Comparison of ENCODE assay signal across 15 cellular contexts in genomic region chr15:19987389-19988048, GRCh38.
DNase-seq lines count a peak whose midpoint lies in the region; ATAC-seq, FAIRE-seq and TF ChIP-seq lines count a peak whose summit lies in the region.
"Had no signal": no experiment of that assay in that cellular context is flagged by ENCODE, and none has a peak within 500 bp of the region (broad histone marks: within the 10 kb centered on the region; RNA-seq: fewer than 3 reads in every experiment).

No MANE protein-coding gene starts in this region.

- TF ChIP-seq EP300 in HepG2 (IDR thresholded peaks at IDR 0.05; ENCODE audit: low read depth in 2 of 2, low read length in 2 of 2) (no peak), HepG2 (CRISPR knock-in tag; IDR thresholded peaks at IDR 0.05; ENCODE audit: borderline replicate concordance) (no peak)

- TF ChIP-seq CTCF in OCI-LY1 (IDR thresholded peaks at IDR 0.05; ENCODE audit: low read length) = peak; percentile 58
- TF ChIP-seq CTCF in HepG2 (CRISPR knock-in tag; IDR thresholded peaks at IDR 0.05) = peak; percentile 66

- no peak for TF ChIP-seq RAD21 in HepG2 (CRISPR knock-in tag; IDR thresholded peaks at IDR 0.05)

- H3K27ac ChIP-seq in OCI-LY1 (ENCODE audit: low read depth, low read length, poor library complexity, severe bottlenecking) = no peak overlapping the region
- no peak overlapping the region for H3K27ac ChIP-seq in HepG2 (ENCODE audit: extremely low read length, insufficient read depth, low read length)
- H3K27ac ChIP-seq: heart left ventricle, left lung, SK-N-MC had no signal

- no peaks in the 10 kb centered on the region for H3K9me2 ChIP-seq in OCI-LY1 (ENCODE audit: low read depth, low read length)

- no peak for ATAC-seq in activated T-cell treated with anti-CD3 and anti-CD28 coated beads, Interleukin-2, amount 50 U/mL, for 4 hours
- ATAC-seq in HepG2 = peak; percentile 91
- no peak for ATAC-seq in GM18511 (IDR thresholded peaks at IDR 0.05; ENCODE audit: unreplicated experiment)
- ATAC-seq: heart left ventricle, left lung had no signal

- no peak overlapping the region for H3K9ac ChIP-seq in OCI-LY1 (ENCODE audit: low read length)
- H3K9ac ChIP-seq in HepG2 (ENCODE audit: insufficient read depth, low read depth, low read length) = no peak overlapping the region

- in situ Hi-C loops in HepG2 (cut with HindIII; ENCODE audit: extremely low pct_ligation_motif_present, low pct_unique_long_range_greater_than_20kb) = no loop called here

- BruUV-seq in HepG2 (replicated peaks; lab: Mats Ljungman, UMichigan) = no TSS peak

- H3K9me3 ChIP-seq in OCI-LY1 (ENCODE audit: low read length) = no peaks in the 10 kb centered on the region
- H3K9me3 ChIP-seq in HepG2 (ENCODE audit: low read length) = peaks cover 29% of the 10 kb centered on the region

- CTCF ChIA-PET in HEK293T (lab: Yijun Ruan, JAX) (no interaction called here), HepG2 (lab: Yijun Ruan, JAX; ENCODE audit: low intra/inter-chr PET ratio, low total read pairs) (no interaction called here)

- H4K20me1 ChIP-seq in OCI-LY1 (ENCODE audit: insufficient read depth, low read length) = no peaks in the 10 kb centered on the region
- H4K20me1 ChIP-seq in HepG2 (ENCODE audit: insufficient read depth, low read length) = no peaks in the 10 kb centered on the region

- H3K4me1 Mint-ChIP-seq in activated T-cell treated with anti-CD3 and anti-CD28 coated beads, Interleukin-2, amount 50 U/mL, for 4 hours (ENCODE audit: low read depth) = no peaks in the 10 kb centered on the region
- H3K4me1 Mint-ChIP-seq: nephron progenitor cell had no signal

- FAIRE-seq in HepG2 (lab: Jason Lieb, UNC) = no peak
- FAIRE-seq: HTR-8/SVneo had no signal

- no peak overlapping the region for H3K4me2 ChIP-seq in OCI-LY1 (ENCODE audit: low read length)
- H3K4me2 ChIP-seq in HepG2 (ENCODE audit: low read depth, low read length) = no peak overlapping the region
- H3K4me2 ChIP-seq: smooth muscle cell had no signal

- no peaks in the 10 kb centered on the region for H3K79me2 ChIP-seq in OCI-LY1 (ENCODE audit: insufficient read depth, low read length)
- no peaks in the 10 kb centered on the region for H3K79me2 ChIP-seq in HepG2 (ENCODE audit: insufficient read depth, low read length)

- DNase-seq in activated T-cell treated with anti-CD3 and anti-CD28 coated beads, Interleukin-2, amount 50 U/mL, for 48 hours = peak; percentile 17 to 26
- DNase-seq in activated T-cell treated with anti-CD3 and anti-CD28 coated beads, Interleukin-2, amount 50 U/mL, for 4 hours = no peak
- DNase-seq in HEK293T (ENCODE audit: extremely low spot score) (peak; percentile 6), HepG2 (ENCODE audit: low spot score) (peak; percentile 15), NCI-H345 treated with DMSO at 0.1 percent for 48 hours (lab: John Stamatoyannopoulos, UW; ENCODE audit: unreplicated experiment) (no peak)
- DNase-seq in effector CD4-positive, alpha-beta T cell = no peak
- DNase-seq: activated effector memory CD4-positive, alpha-beta T cell treated with Interleukin-2 at 50 U/mL for 16 hours; heart left ventricle; nephron progenitor cell had no signal

- no peaks in the 10 kb centered on the region for H3K27me3 ChIP-seq in OCI-LY1 (ENCODE audit: insufficient read depth, low read length)
- H3K27me3 ChIP-seq in HepG2 (ENCODE audit: control insufficient read depth in 1 of 2, insufficient read depth in 2 of 2, low read length in 2 of 2) = no peaks in the 10 kb centered on the region
- H3K27me3 ChIP-seq: heart left ventricle, left lung had no signal

- POLR2A ChIA-PET in HEK293T (lab: Yijun Ruan, JAX) (no interaction called here), HepG2 (lab: Yijun Ruan, JAX) (no interaction called here)

- no peaks in the 10 kb centered on the region for H3F3A ChIP-seq in OCI-LY1 (ENCODE audit: insufficient read depth, low read length)

- H3K4me3 ChIP-seq in OCI-LY1 (ENCODE audit: low read depth, low read length, poor library complexity, severe bottlenecking) = no peak overlapping the region
- H3K4me3 ChIP-seq in HepG2 (replicated peaks in 1 of 3; ENCODE audit: insufficient read depth in 1 of 3, low read depth in 2 of 3, low read length in 3 of 3) = no peak overlapping the region
- H3K4me3 ChIP-seq: heart left ventricle, left lung, SK-N-MC, smooth muscle cell had no signal

- no peak overlapping the region for H3K4me3 Mint-ChIP-seq in activated T-cell treated with anti-CD3 and anti-CD28 coated beads, Interleukin-2, amount 50 U/mL, for 4 hours
- H3K4me3 Mint-ChIP-seq: nephron progenitor cell had no signal

- no peaks in the 10 kb centered on the region for H3K27me3 Mint-ChIP-seq in activated T-cell treated with anti-CD3 and anti-CD28 coated beads, Interleukin-2, amount 50 U/mL, for 4 hours (ENCODE audit: low read depth)

- peaks cover 21% of the 10 kb centered on the region for H3K9me3 Mint-ChIP-seq in activated T-cell treated with anti-CD3 and anti-CD28 coated beads, Interleukin-2, amount 50 U/mL, for 4 hours

- WGBS in HepG2 (ENCODE audit: low lambda C conversion rate) = 7% methylated on average over 13 of the region's 13 CpGs

- H2AFZ ChIP-seq in OCI-LY1 (ENCODE audit: low read length) = no peak overlapping the region
- H2AFZ ChIP-seq in HepG2 (ENCODE audit: low read length) = no peak overlapping the region

- H3K4me1 ChIP-seq in OCI-LY1 (ENCODE audit: insufficient read depth, low read length, severe bottlenecking) (no peaks in the 10 kb centered on the region), HepG2 (ENCODE audit: insufficient read depth, low read length) (no peaks in the 10 kb centered on the region)
- H3K4me1 ChIP-seq: heart left ventricle, left lung had no signal

- no peaks in the 10 kb centered on the region for H3K36me3 Mint-ChIP-seq in activated T-cell treated with anti-CD3 and anti-CD28 coated beads, Interleukin-2, amount 50 U/mL, for 4 hours (ENCODE audit: insufficient read depth)

- H3K36me3 ChIP-seq in OCI-LY1 (ENCODE audit: insufficient read depth, low read length) = no peaks in the 10 kb centered on the region
- H3K36me3 ChIP-seq in HepG2 (replicated peaks in 1 of 2; ENCODE audit: control insufficient read depth in 1 of 2, insufficient read depth in 2 of 2, low read length in 2 of 2) = no peaks in the 10 kb centered on the region
- H3K36me3 ChIP-seq: heart left ventricle, left lung had no signal

- TF ChIP-seq POLR2A in HepG2 (IDR thresholded peaks at IDR 0.05; ENCODE audit: insufficient read depth in 1 of 2, low read depth in 2 of 2, low read length in 2 of 2) = no peak

- intact Hi-C loops in HepG2 (cut with micrococcal nuclease; ENCODE audit: unreplicated experiment) = no loop called here

TF ChIP-seq in HEK293T, 16 proteins besides CTCF, POLR2A, EP300 and RAD21:
- TF ChIP-seq ZNF384 (IDR thresholded peaks at IDR 0.05) (no peak), SUZ12 (IDR thresholded peaks at IDR 0.05) (no peak), HDGF (IDR thresholded peaks at IDR 0.05; ENCODE audit: borderline replicate concordance) (no peak), L3MBTL2 (conservative IDR thresholded peaks at IDR 0.05) (no peak), PKNOX1 (IDR thresholded peaks at IDR 0.05) (no peak), ARNT (IDR thresholded peaks at IDR 0.05) (no peak), TARDBP (IDR thresholded peaks at IDR 0.05) (no peak)

TF ChIP-seq in HepG2, 621 proteins besides CTCF, POLR2A, EP300 and RAD21:
- no peak for TF ChIP-seq FOXJ3 (CRISPR knock-in tag; IDR thresholded peaks at IDR 0.05; ENCODE audit: borderline replicate concordance)
- no peak for TF ChIP-seq AGO2 (optimal IDR thresholded peaks at IDR 0.05; ENCODE audit: low read depth, low read length)
- TF ChIP-seq STAG1 (CRISPR knock-in tag; IDR thresholded peaks at IDR 0.05) = peak; percentile 64
TF ChIP-seq in HepG2: peak in this region for 1.

Comparison
In these comparisons a context has a peak if more than half of its experiments do, and no peak if none do; other contexts are left out.
1. DNase-seq: peak in activated T-cell treated with anti-CD3 and anti-CD28 coated beads, Interleukin-2, amount 50 U/mL, for 48 hours (2 of 2), HEK293T (single experiment) and HepG2 (single experiment); none in activated T-cell treated with anti-CD3 and anti-CD28 coated beads, Interleukin-2, amount 50 U/mL, for 4 hours (single experiment), effector CD4-positive, alpha-beta T cell (single experiment) and NCI-H345 treated with DMSO at 0.1 percent for 48 hours (single experiment).